19 cellular contexts compared by ENCODE assay signal in the genomic region with DNA sequence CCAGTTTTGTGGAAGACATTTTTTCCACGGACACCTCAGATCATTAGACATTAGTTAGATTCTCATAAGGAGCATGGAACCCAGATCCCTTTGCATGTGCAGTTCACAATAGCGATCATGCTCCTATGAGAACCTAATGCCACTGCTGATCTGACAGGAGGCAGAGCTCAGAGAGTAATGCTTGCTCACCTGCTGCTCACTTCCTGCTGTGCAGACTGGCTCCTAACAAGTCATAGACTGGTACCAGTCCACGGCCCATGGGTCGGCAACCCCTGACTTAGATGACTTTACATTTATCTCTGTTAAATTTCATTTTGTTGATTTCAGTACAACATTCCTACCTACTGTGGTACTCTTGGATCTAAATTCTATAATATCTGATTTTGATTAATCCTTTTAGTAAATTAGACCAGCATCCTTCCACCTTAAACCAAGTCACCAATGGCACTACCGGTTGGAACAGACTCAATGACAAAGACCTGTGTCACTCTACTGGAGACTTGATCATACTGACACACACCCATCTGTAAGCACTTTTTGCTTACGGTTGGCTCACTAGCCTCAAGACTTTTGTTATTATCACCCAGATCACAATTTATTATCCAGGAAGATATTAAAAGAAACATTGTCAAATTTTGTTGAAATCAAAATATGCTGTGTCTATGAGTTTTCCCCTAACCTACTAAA.
DNase-seq lines count a peak whose midpoint lies in the region; ATAC-seq and TF ChIP-seq lines count a peak whose summit lies in the region.
"Had no signal": no experiment of that assay in that cellular context is flagged by ENCODE, and none has a peak within 500 bp of the region (broad histone marks: within the 10 kb centered on the region; RNA-seq: fewer than 3 reads in every experiment).

No MANE protein-coding gene starts in this region.

- no peak overlapping the region for H3K4me3 ChIP-seq in epithelial cell of esophagus (ENCODE audit: low read length)
- H3K4me3 ChIP-seq: BLaER1 treated with 17β-estradiol and CSF1 and Interleukin-3, amounts not matched to agents 10 nM and 100 nM; GM23338; PC-9; SJCRH30 had no signal

- DNase-seq in DMS53 (lab: John Stamatoyannopoulos, UW) (peak; percentile 83), ELR (ENCODE audit: low read depth) (peak; percentile 47), NCI-H774 (lab: John Stamatoyannopoulos, UW) (peak; percentile 47), epithelial cell of esophagus (ENCODE audit: low read depth) (peak; percentile 37), HCEC 1CT (no peak)
- DNase-seq: CD8-positive, alpha-beta memory T cell; DND-41; NCI-H1417 treated with DMSO at 0.1 percent for 48 hours; NCI-H2029; NCI-H2171 treated with DMSO at 0.1 percent for 48 hours; NCI-H446; NCI-H82; PC-9; SJCRH30 had no signal

- no peak for TF ChIP-seq CTCF in epithelial cell of esophagus (IDR thresholded peaks at IDR 0.05; ENCODE audit: insufficient read depth, low read depth, low read length, missing control alignments)

- ATAC-seq in GM18909 (IDR thresholded peaks at IDR 0.05; ENCODE audit: poor library complexity, unreplicated experiment) (no peak), HG02678 (IDR thresholded peaks at IDR 0.05; ENCODE audit: unreplicated experiment) (no peak)
- ATAC-seq: GM23338, HCT116 had no signal
